Comparison of ENCODE assay signal across 11 cellular contexts in genomic region chr22:32850591-32851517, GRCh38. TPM values are rescaled to one million over a fixed set of nuclear protein-coding genes. Genes with fewer than 3 reads are reported as not detected.
DNase-seq lines count a peak whose midpoint lies in the region; ATAC-seq and TF ChIP-seq lines count a peak whose summit lies in the region.
"Had no signal": no experiment of that assay in that cellular context is flagged by ENCODE, and none has a peak within 500 bp of the region (broad histone marks: within the 10 kb centered on the region; RNA-seq: fewer than 3 reads in every experiment).

No MANE protein-coding gene starts in this region.

- H3K27ac ChIP-seq in body of pancreas (no peak overlapping the region), heart right ventricle (peak overlapping the region; percentile 67 to 90 (median 73)), tibial nerve (peak overlapping the region; percentile 67 to 92 (median 77))

- no peaks in the 10 kb centered on the region for H3K36me3 ChIP-seq in body of pancreas (replicated peaks in 1 of 2; ENCODE audit: insufficient read depth in 1 of 2, low read depth in 2 of 2)
- peaks cover 0 to 45% (median 5%) of the 10 kb centered on the region in 9 donors for H3K36me3 ChIP-seq in heart right ventricle
- H3K36me3 ChIP-seq in tibial nerve: peaks cover 0 to 37% (median 0%) of the 10 kb centered on the region in 3 donors

- DNase-seq in body of pancreas (peak in 3 of 4 donors; percentile 36 to 51 (median 44)), heart right ventricle (peak; percentile 78 to 80), omental fat pad (ENCODE audit: low spot score) (peak; percentile 40), tibial nerve (ENCODE audit: low spot score in 2 of 2) (peak; percentile 84 to 93), NCI-H345 treated with DMSO at 0.1 percent for 48 hours (lab: John Stamatoyannopoulos, UW; ENCODE audit: unreplicated experiment) (no peak), HCEC 1CT (no peak), GM10248 (ENCODE audit: extremely low spot score) (no peak)
- DNase-seq: activated CD4-positive, alpha-beta T cell treated with anti-CD3 and anti-CD28 coated beads, Interleukin-2, amount 50 U/mL, for 48 hours; mesendoderm; NCI-H1417 treated with DMSO at 0.1 percent for 48 hours had no signal

- CTCF ChIA-PET in GM10248 (lab: Yijun Ruan, JAX): interaction anchor here (1.2 kb wide), 1 partner anchor 54 kb away, joined by 4 read pairs; no protein-coding TSS in a partner anchor

- H3K4me3 ChIP-seq in body of pancreas: no peak overlapping the region
- no peak overlapping the region for H3K4me3 ChIP-seq in heart right ventricle
- H3K4me3 ChIP-seq in tibial nerve: no peak overlapping the region

- intact Hi-C loops in body of pancreas (cut with DNase I): no loop called here
- intact Hi-C loops in heart right ventricle (cut with DNase I): loop anchor here in 2 of 10 donors (5.0 to 10.0 kb wide), 3 partner anchors 34 to 134 kb away; partner anchors contain the start of gene TIMP3 (in 1 of the 2)

- ATAC-seq in body of pancreas (no peak), heart right ventricle (peak; percentile 20 to 73 (median 60)), omental fat pad (ENCODE audit: low FRiP score) (peak; percentile 62), HG02981 (IDR thresholded peaks at IDR 0.05; ENCODE audit: unreplicated experiment) (no peak)

- TF ChIP-seq POLR2A in body of pancreas (IDR thresholded peaks at IDR 0.05) (no peak), tibial nerve (IDR thresholded peaks at IDR 0.05) (no peak)

- POLR2A ChIA-PET in GM10248 (lab: Yijun Ruan, JAX): no interaction called here

- peak in 1 of 2 donors; percentile 88 for TF ChIP-seq EP300 in tibial nerve (IDR thresholded peaks at IDR 0.05)

- 59 to 67% methylated on average over 8 to 11 of the region's 11 CpGs for WGBS in body of pancreas, 2 donors
- WGBS in heart right ventricle, 2 donors: 35 to 37% methylated on average over 11 of the region's 11 CpGs
- WGBS in tibial nerve, 2 donors: 47 to 62% methylated on average over 11 of the region's 11 CpGs

- TF ChIP-seq CTCF in body of pancreas (IDR thresholded peaks at IDR 0.05) (no peak), heart right ventricle (IDR thresholded peaks at IDR 0.05) (no peak), omental fat pad (IDR thresholded peaks at IDR 0.05) (no peak), tibial nerve (IDR thresholded peaks at IDR 0.05) (no peak), GM10248 (IDR thresholded peaks at IDR 0.05; ENCODE audit: control extremely low read depth, extremely low read depth, low read depth, missing control alignments) (no peak)

- H3K27me3 ChIP-seq in body of pancreas (peaks cover 0 to 3% of the 10 kb centered on the region in 2 donors), heart right ventricle (no peaks in the 10 kb centered on the region), tibial nerve (no peaks in the 10 kb centered on the region)

- H3K4me1 ChIP-seq in body of pancreas: no peaks in the 10 kb centered on the region
- peaks cover 59 to 100% (median 99%) of the 10 kb centered on the region in 9 donors for H3K4me1 ChIP-seq in heart right ventricle
- peaks cover 0 to 99% (median 46%) of the 10 kb centered on the region in 4 donors for H3K4me1 ChIP-seq in tibial nerve

- H3K9me3 ChIP-seq in body of pancreas (no peaks in the 10 kb centered on the region), heart right ventricle (no peaks in the 10 kb centered on the region), tibial nerve (no peaks in the 10 kb centered on the region)

RNA-seq across cellular contexts. Expression of gene TIMP3, which starts 49.3 kb away (rescaled TPM):
- total RNA-seq in body of pancreas: 100 to 1,000 TPM; 149 to 280 TPM
- 100 to 1,000 TPM in 9 of 10 donors, 10 to 100 TPM in 1; 91.9 to 380 (median 166) TPM for total RNA-seq in heart right ventricle
- 100 to 1,000 TPM; 134 to 173 TPM for polyA plus RNA-seq in heart right ventricle
- 1,000 to 10,000 TPM in 1 of 4 donors, 100 to 1,000 TPM in 3; 561 to 1,580 (median 897) TPM for total RNA-seq in omental fat pad
- 1,000 to 10,000 TPM in 1 of 4 donors, 100 to 1,000 TPM in 3; 300 to 1,106 (median 939) TPM for total RNA-seq in tibial nerve

Comparison
In these comparisons a context has a peak if more than half of its experiments do, and no peak if none do; other contexts are left out.
1. ATAC-seq: peak in heart right ventricle (8 of 8) and omental fat pad (single experiment); none in body of pancreas (single experiment) and HG02981 (single experiment).
2. DNase-seq: peak in body of pancreas (3 of 4), heart right ventricle (2 of 2), omental fat pad (single experiment) and tibial nerve (2 of 2); none in NCI-H345 treated with DMSO at 0.1 percent for 48 hours (single experiment), HCEC 1CT (single experiment) and GM10248 (single experiment).
3. H3K27ac ChIP-seq: peak in heart right ventricle (10 of 10) and tibial nerve (4 of 4); none in body of pancreas (0 of 4).